ENCODE assay signal across 20 cellular contexts in the genomic region with DNA sequence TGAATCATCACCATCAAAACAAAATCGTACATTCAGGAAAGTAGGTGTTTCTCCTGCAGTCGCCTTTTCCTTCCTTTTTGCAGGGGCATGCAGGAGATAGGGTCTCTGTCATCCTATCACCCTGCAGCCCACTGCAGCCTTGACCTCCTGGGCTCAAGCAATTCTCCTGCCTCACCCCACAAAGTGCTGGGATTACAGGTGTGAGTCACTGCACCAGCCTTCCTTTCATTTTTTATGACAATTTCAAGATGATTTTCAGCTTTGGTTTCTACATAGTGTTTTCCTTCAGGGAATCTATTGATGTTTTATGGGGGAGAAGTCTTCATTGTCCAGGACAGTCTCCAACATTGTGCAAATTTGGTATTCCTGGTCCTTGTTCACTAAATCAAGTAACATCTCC.
DNase-seq lines count a peak whose midpoint lies in the region; ATAC-seq and TF ChIP-seq lines count a peak whose summit lies in the region.
"Had no signal": no experiment of that assay in that cellular context is flagged by ENCODE, and none has a peak within 500 bp of the region (broad histone marks: within the 10 kb centered on the region; RNA-seq: fewer than 3 reads in every experiment).

No MANE protein-coding gene starts in this region.

- DNase-seq in HT1080 (ENCODE audit: low read depth) (peak; percentile 17), RWPE2 (ENCODE audit: low spot score) (no peak), foreskin keratinocyte (no peak), neural crest cell (ENCODE audit: low read depth, low spot score) (no peak), NCI-H524 (lab: John Stamatoyannopoulos, UW) (no peak), DMS53 treated with DMSO at 0.1 percent for 48 hours (lab: John Stamatoyannopoulos, UW; ENCODE audit: unreplicated experiment) (no peak), ascending aorta (ENCODE audit: low spot score in 2 of 2) (no peak)
- DNase-seq: 8988T; Calu3; CD4-positive, alpha-beta memory T cell; DND-41; EL; GOT3; H7; HFFc6 had no signal

- ATAC-seq in RWPE2 (ENCODE audit: low read depth), result peak; percentile 51
- peak; percentile 48 for ATAC-seq in foreskin keratinocyte
- ATAC-seq: GM12878, HCT116 had no signal

- no peaks in the 10 kb centered on the region for H3K27me3 Mint-ChIP-seq in neural crest cell (ENCODE audit: low read depth)

- H3K9me3 Mint-ChIP-seq in neural crest cell, result no peaks in the 10 kb centered on the region
- H3K9me3 Mint-ChIP-seq: CD4-positive, alpha-beta memory T cell; HFFc6 had no signal

- TF ChIP-seq CTCF in RWPE2 (IDR thresholded peaks at IDR 0.05; ENCODE audit: poor library complexity, severe bottlenecking), result no peak
- no peak for TF ChIP-seq CTCF in foreskin keratinocyte (conservative IDR thresholded peaks at IDR 0.05)
- TF ChIP-seq CTCF in neural crest cell (conservative IDR thresholded peaks at IDR 0.05), result no peak
- TF ChIP-seq CTCF in ascending aorta (IDR thresholded peaks at IDR 0.05), result no peak

- H3K4me3 ChIP-seq in RWPE2 (ENCODE audit: severe bottlenecking), result no peak overlapping the region
- no peak overlapping the region for H3K4me3 ChIP-seq in ascending aorta
- H3K4me3 ChIP-seq: BLaER1, GM12878 had no signal

- H3K36me3 ChIP-seq in RWPE2 (ENCODE audit: low read depth) (no peaks in the 10 kb centered on the region), ascending aorta (no peaks in the 10 kb centered on the region)
- H3K36me3 ChIP-seq: BLaER1 had no signal

- H3K4me1 ChIP-seq in RWPE2 (ENCODE audit: insufficient read depth, poor library complexity, severe bottlenecking) (peaks cover 18% of the 10 kb centered on the region), foreskin keratinocyte (peaks cover 20% of the 10 kb centered on the region), ascending aorta (no peaks in the 10 kb centered on the region)
- H3K4me1 ChIP-seq: BLaER1 had no signal

- H3K27ac ChIP-seq in RWPE2 (ENCODE audit: poor library complexity, severe bottlenecking), result no peak overlapping the region
- no peak overlapping the region for H3K27ac ChIP-seq in foreskin keratinocyte
- H3K27ac ChIP-seq in ascending aorta, result no peak overlapping the region
- H3K27ac ChIP-seq: BLaER1, HL-60 had no signal

- H3K27me3 ChIP-seq in RWPE2 (ENCODE audit: insufficient read depth, poor library complexity, severe bottlenecking) (no peaks in the 10 kb centered on the region), foreskin keratinocyte (no peaks in the 10 kb centered on the region), ascending aorta (no peaks in the 10 kb centered on the region)
- H3K27me3 ChIP-seq: BLaER1 had no signal

- H3K9me3 ChIP-seq in RWPE2 (ENCODE audit: severe bottlenecking) (no peaks in the 10 kb centered on the region), ascending aorta (no peaks in the 10 kb centered on the region)
- H3K9me3 ChIP-seq: BLaER1 had no signal

- no peaks in the 10 kb centered on the region for H3K36me3 Mint-ChIP-seq in neural crest cell (ENCODE audit: low read depth)
- H3K36me3 Mint-ChIP-seq: CD14-positive monocyte; CD4-positive, alpha-beta memory T cell had no signal

- intact Hi-C loops in ascending aorta (cut with DNase I), result no loop called here

- H3K4me3 Mint-ChIP-seq in neural crest cell, result no peak overlapping the region
- H3K4me3 Mint-ChIP-seq: CD14-positive monocyte; CD4-positive, alpha-beta memory T cell; HFFc6 had no signal

- peak overlapping the region; percentile 27 for H3K27ac Mint-ChIP-seq in neural crest cell (ENCODE audit: unreplicated experiment)
- H3K27ac Mint-ChIP-seq: CD14-positive monocyte; CD4-positive, alpha-beta memory T cell; HFFc6 had no signal

- H3K4me1 Mint-ChIP-seq in neural crest cell, result no peaks in the 10 kb centered on the region
- H3K4me1 Mint-ChIP-seq: CD14-positive monocyte; CD4-positive, alpha-beta memory T cell had no signal
